19 cellular contexts compared by ENCODE assay signal in the genomic region with DNA sequence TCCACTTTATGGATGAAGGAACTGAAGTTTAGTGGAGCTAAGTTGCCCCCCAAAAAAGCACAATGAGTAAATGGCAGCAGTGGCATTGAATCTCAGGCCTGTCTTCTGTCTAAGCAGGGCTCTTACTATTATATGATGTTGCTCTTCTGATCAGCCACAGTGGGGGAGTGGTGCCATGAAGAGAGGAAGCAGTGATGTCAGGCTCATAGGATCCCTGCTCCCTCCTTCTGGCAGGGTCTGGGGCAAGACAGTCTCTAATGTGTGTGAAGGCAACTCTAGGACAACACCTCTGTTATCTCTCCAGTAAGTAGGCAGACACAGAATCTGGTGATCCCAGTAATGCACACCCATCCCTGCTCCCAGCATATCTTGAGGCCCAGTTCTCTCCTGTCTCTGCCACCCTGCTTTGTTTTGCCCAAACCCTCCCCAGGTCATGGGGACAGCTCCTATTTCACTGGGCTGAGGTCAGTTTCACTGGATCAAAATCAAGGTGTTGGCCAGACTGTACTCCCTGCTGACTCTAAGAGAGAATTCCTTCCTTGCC. TPM values are rescaled to one million over a fixed set of nuclear protein-coding genes. Genes with fewer than 3 reads are reported as not detected.
"Had no signal": no experiment of that assay in that cellular context is flagged by ENCODE, and none has a peak within 500 bp of the region (broad histone marks: within the 10 kb centered on the region; RNA-seq: fewer than 3 reads in every experiment).

No MANE protein-coding gene starts in this region.

- H3K4me3 ChIP-seq: cardiac muscle cell, PC-9 had no signal

- H3K27ac ChIP-seq: brain microvascular endothelial cell, cardiac muscle cell, PC-9, WERI-Rb-1 had no signal

- DNase-seq: activated CD4-positive, alpha-beta T cell treated with anti-CD3 and anti-CD28 coated beads for 36 hours; activated CD8-positive, alpha-beta memory T cell treated with anti-CD3 and anti-CD28 coated beads, Interleukin-2, amount 50 U/mL, for 4 hours; activated CD8-positive, alpha-beta T cell treated with anti-CD3 and anti-CD28 coated beads for 36 hours; activated gamma-delta T cell treated with Interleukin-2 at 50 U/mL for 16 hours; activated naive CD4-positive, alpha-beta T cell treated with anti-CD3 and anti-CD28 coated beads, Interleukin-2, amount 10 ng/mL, durations not matched to agents 7 days and 5 days; activated naive CD8-positive, alpha-beta T cell treated with anti-CD3 and anti-CD28 coated beads for 36 hours; activated T-cell treated with anti-CD3 and anti-CD28 coated beads, Interleukin-2, amount 50 U/mL, for 72 hours; brain microvascular endothelial cell; NCI-H1436 treated with DMSO at 0.1 percent for 48 hours; NCI-H187; NCI-H510A treated with DMSO at 0.1 percent for 48 hours; PC-9; SHP77 treated with DMSO at 0.1 percent for 48 hours; T-helper 17 cell; T1000; WERI-Rb-1 had no signal

- H3K9me3 Mint-ChIP-seq: activated CD8-positive, alpha-beta T cell treated with anti-CD3 and anti-CD28 coated beads for 36 hours; activated naive CD4-positive, alpha-beta T cell treated with anti-CD3 and anti-CD28 coated beads, Interleukin-2, amount 10 ng/mL, durations not matched to agents 7 days and 5 days; activated naive CD8-positive, alpha-beta T cell treated with anti-CD3 and anti-CD28 coated beads for 36 hours; activated T-cell treated with anti-CD3 and anti-CD28 coated beads, Interleukin-2, amount 50 U/mL, for 72 hours; activated T-helper 2 cell treated with anti-CD3 and anti-CD28 coated beads, Interferon-gamma antibody, Interleukin-2, Interleukin-4, amounts not matched to agents 10 μg/mL and 5 μg/mL and 100 μg/mL, durations not matched to agents 14 hours and 24 hours and 36 hours had no signal

- H3K36me3 ChIP-seq: brain microvascular endothelial cell, cardiac muscle cell, WERI-Rb-1 had no signal

- H3K4me3 Mint-ChIP-seq: activated CD4-positive, alpha-beta T cell treated with anti-CD3 and anti-CD28 coated beads for 36 hours; activated CD8-positive, alpha-beta T cell treated with anti-CD3 and anti-CD28 coated beads for 36 hours; activated naive CD4-positive, alpha-beta T cell treated with anti-CD3 and anti-CD28 coated beads, Interleukin-2, amount 10 ng/mL, durations not matched to agents 7 days and 5 days; activated naive CD8-positive, alpha-beta T cell treated with anti-CD3 and anti-CD28 coated beads for 36 hours; T-helper 17 cell had no signal

- H3K36me3 Mint-ChIP-seq: activated naive CD4-positive, alpha-beta T cell treated with anti-CD3 and anti-CD28 coated beads, Interleukin-2, amount 10 ng/mL, durations not matched to agents 7 days and 5 days; activated naive CD8-positive, alpha-beta T cell treated with anti-CD3 and anti-CD28 coated beads for 36 hours had no signal

- H3K27me3 ChIP-seq: cardiac muscle cell had no signal

- H3K27ac Mint-ChIP-seq: activated CD4-positive, alpha-beta T cell treated with anti-CD3 and anti-CD28 coated beads for 36 hours; activated CD8-positive, alpha-beta T cell treated with anti-CD3 and anti-CD28 coated beads for 36 hours; activated naive CD4-positive, alpha-beta T cell treated with anti-CD3 and anti-CD28 coated beads, Interleukin-2, amount 10 ng/mL, durations not matched to agents 7 days and 5 days; activated naive CD8-positive, alpha-beta T cell treated with anti-CD3 and anti-CD28 coated beads for 36 hours; activated T-cell treated with anti-CD3 and anti-CD28 coated beads, Interleukin-2, amount 50 U/mL, for 72 hours; activated T-helper 2 cell treated with anti-CD3 and anti-CD28 coated beads, Interferon-gamma antibody, Interleukin-2, Interleukin-4, amounts not matched to agents 10 μg/mL and 5 μg/mL and 100 μg/mL, durations not matched to agents 14 hours and 24 hours and 36 hours; T-helper 17 cell had no signal

- H3K27me3 Mint-ChIP-seq: activated naive CD8-positive, alpha-beta T cell treated with anti-CD3 and anti-CD28 coated beads for 36 hours had no signal

RNA-seq across cellular contexts. Expression of a gene that starts 8.8 kb away (rescaled TPM):
- total RNA-seq: activated CD4-positive, alpha-beta T cell treated with anti-CD3 and anti-CD28 coated beads for 36 hours; activated CD8-positive, alpha-beta T cell treated with anti-CD3 and anti-CD28 coated beads for 36 hours; activated naive CD8-positive, alpha-beta T cell treated with anti-CD3 and anti-CD28 coated beads for 36 hours; activated T-helper 2 cell treated with anti-CD3 and anti-CD28 coated beads, Interferon-gamma antibody, Interleukin-2, Interleukin-4, amounts not matched to agents 10 μg/mL and 5 μg/mL and 100 μg/mL, durations not matched to agents 14 hours and 24 hours and 36 hours; PC-9; SK-MEL-5 had no signal

RNA-seq across cellular contexts. Expression of a gene that starts 13.8 kb away (rescaled TPM):
- total RNA-seq: activated naive CD8-positive, alpha-beta T cell treated with anti-CD3 and anti-CD28 coated beads for 36 hours; activated T-helper 2 cell treated with anti-CD3 and anti-CD28 coated beads, Interferon-gamma antibody, Interleukin-2, Interleukin-4, amounts not matched to agents 10 μg/mL and 5 μg/mL and 100 μg/mL, durations not matched to agents 14 hours and 24 hours and 36 hours; PC-9; T-helper 17 cell had no signal
